8 cellular contexts compared by ENCODE assay signal in the genomic region with DNA sequence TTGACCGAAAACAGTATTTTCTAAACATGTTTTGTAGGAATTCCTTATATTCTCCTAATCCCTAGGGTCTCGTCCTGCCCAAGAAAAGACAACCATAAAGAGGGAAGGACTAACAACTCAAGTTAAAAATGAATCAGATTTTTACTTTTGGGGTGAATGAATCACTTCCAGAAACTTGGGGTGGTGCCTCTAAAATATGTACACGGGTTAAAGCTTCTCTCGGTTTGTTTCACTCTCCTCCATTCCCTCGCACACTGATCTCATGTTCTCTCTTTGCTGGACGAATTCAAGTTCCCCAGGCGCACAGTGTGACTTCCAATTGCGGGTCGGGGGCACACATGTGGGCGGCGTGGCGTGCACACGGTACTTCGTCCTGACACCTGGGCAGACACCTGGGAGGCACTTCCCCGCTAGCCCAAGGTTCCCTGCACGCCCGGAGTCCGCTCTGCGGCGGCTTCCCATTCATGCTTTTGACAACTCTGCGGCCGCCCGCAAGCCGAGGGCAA. TPM values are rescaled to one million over a fixed set of nuclear protein-coding genes. Genes with fewer than 3 reads are reported as not detected.
DNase-seq lines count a peak whose midpoint lies in the region; ATAC-seq and TF ChIP-seq lines count a peak whose summit lies in the region.

No MANE protein-coding gene starts in this region.

- TF ChIP-seq CTCF in Calu3 (IDR thresholded peaks at IDR 0.05; ENCODE audit: unreplicated experiment) (no peak), WI38 (IDR thresholded peaks at IDR 0.05; ENCODE audit: low read depth, low read length) (no peak)

- peak overlapping the region; percentile 88 for H3K4me3 Mint-ChIP-seq in Calu3 (ENCODE audit: low read depth, unreplicated experiment)
- H3K4me3 Mint-ChIP-seq in stimulated activated effector memory CD8-positive, alpha-beta T cell treated with anti-CD3 and anti-CD28 coated beads, Interleukin-12 subunit alpha, Interleukin-12 subunit beta, amount 100 ng/mL, for 72 hours, result peak overlapping the region; percentile 85

- POLR2A ChIA-PET in HEK293T (lab: Yijun Ruan, JAX), result interaction anchor here (1.0 to 1.4 kb wide), 2 partner anchors 15 to 42 kb away, joined by 3 to 5 read pairs; no protein-coding TSS in a partner anchor

- peak overlapping the region; percentile 71 for H3K27ac Mint-ChIP-seq in Calu3 (ENCODE audit: unreplicated experiment)
- peak overlapping the region; percentile 93 for H3K27ac Mint-ChIP-seq in stimulated activated effector memory CD8-positive, alpha-beta T cell treated with anti-CD3 and anti-CD28 coated beads, Interleukin-12 subunit alpha, Interleukin-12 subunit beta, amount 100 ng/mL, for 72 hours

- peak; percentile 68 for ATAC-seq in stimulated activated effector memory CD8-positive, alpha-beta T cell treated with anti-CD3 and anti-CD28 coated beads, Interleukin-12 subunit alpha, Interleukin-12 subunit beta, amount 100 ng/mL, for 72 hours
- no peak for ATAC-seq in HG02885 (IDR thresholded peaks at IDR 0.05; ENCODE audit: poor library complexity, unreplicated experiment)

- DNase-seq in Calu3 (no peak), HEK293T (ENCODE audit: extremely low spot score) (no peak), hepatic stellate cell (ENCODE audit: low spot score) (peak; percentile 31), D341Med (ENCODE audit: low spot score) (no peak), kidney tubule cell (ENCODE audit: low spot score) (no peak)
- no peak for DNase-seq in stimulated activated effector memory CD8-positive, alpha-beta T cell treated with anti-CD3 and anti-CD28 coated beads, Interleukin-12 subunit alpha, Interleukin-12 subunit beta, amount 100 ng/mL, for 72 hours (ENCODE audit: low spot score in 2 of 2)

- H3K4me1 Mint-ChIP-seq in Calu3 (ENCODE audit: low read depth, unreplicated experiment), result peaks cover 25% of the 10 kb centered on the region
- H3K4me1 Mint-ChIP-seq in stimulated activated effector memory CD8-positive, alpha-beta T cell treated with anti-CD3 and anti-CD28 coated beads, Interleukin-12 subunit alpha, Interleukin-12 subunit beta, amount 100 ng/mL, for 72 hours, result peaks cover 41% of the 10 kb centered on the region

- peaks cover 47% of the 10 kb centered on the region for H3K36me3 Mint-ChIP-seq in Calu3 (ENCODE audit: insufficient read depth, unreplicated experiment)
- H3K36me3 Mint-ChIP-seq in stimulated activated effector memory CD8-positive, alpha-beta T cell treated with anti-CD3 and anti-CD28 coated beads, Interleukin-12 subunit alpha, Interleukin-12 subunit beta, amount 100 ng/mL, for 72 hours, result peaks cover 55% of the 10 kb centered on the region

- H3K4me3 ChIP-seq in WI38 (ENCODE audit: low read depth, low read length), result peak overlapping the region; percentile 59

- BruUV-seq in Calu3 (replicated peaks; lab: Mats Ljungman, UMichigan), result TSS peak; percentile 90

- CTCF ChIA-PET in Calu3 (lab: Charles Lee) (no interaction called here), HEK293T (lab: Yijun Ruan, JAX) (interaction anchor here (1.4 kb wide), 1 partner anchor 106 kb away, joined by 4 read pairs; no protein-coding TSS in a partner anchor)

- intact Hi-C loops in Calu3 (cut with micrococcal nuclease; ENCODE audit: unreplicated experiment), result loop anchor here (5.0 kb wide), 3 partner anchors 44 to 81 kb away; no protein-coding TSS in a partner anchor

- no peaks in the 10 kb centered on the region for H3K9me3 Mint-ChIP-seq in Calu3 (ENCODE audit: low read depth, unreplicated experiment)
- no peaks in the 10 kb centered on the region for H3K9me3 Mint-ChIP-seq in stimulated activated effector memory CD8-positive, alpha-beta T cell treated with anti-CD3 and anti-CD28 coated beads, Interleukin-12 subunit alpha, Interleukin-12 subunit beta, amount 100 ng/mL, for 72 hours

- H3K27me3 Mint-ChIP-seq in Calu3 (ENCODE audit: unreplicated experiment), result no peaks in the 10 kb centered on the region

TF ChIP-seq in HEK293T, 16 proteins besides CTCF, POLR2A, EP300 and RAD21:
- peak; percentile 49; the same call in 1 of the 2 replicates for TF ChIP-seq L3MBTL2 (conservative IDR thresholded peaks at IDR 0.05)
- no peak for TF ChIP-seq FOXK2 (IDR thresholded peaks at IDR 0.05)
- TF ChIP-seq ELF4 (IDR thresholded peaks at IDR 0.05), result no peak
- no peak for TF ChIP-seq ARNT (IDR thresholded peaks at IDR 0.05)
- TF ChIP-seq PKNOX1 (IDR thresholded peaks at IDR 0.05), result no peak
- no peak for TF ChIP-seq SP1 (IDR thresholded peaks at IDR 0.05)
- TF ChIP-seq HDGF (IDR thresholded peaks at IDR 0.05; ENCODE audit: borderline replicate concordance), result no peak
- no peak for TF ChIP-seq ZNF384 (IDR thresholded peaks at IDR 0.05)
- TF ChIP-seq LEF1 (IDR thresholded peaks at IDR 0.05; ENCODE audit: borderline replicate concordance), result no peak

RNA-seq across cellular contexts. Expression of gene SCAANT1, which starts 0.7 kb away (rescaled TPM):
- not detected in 2 replicates for total RNA-seq in Calu3 (2022)

RNA-seq across cellular contexts. Expression of gene ATXN7, which starts 47.8 kb away (rescaled TPM):
- total RNA-seq in Calu3 (2022), result 31.2 and 38.3 TPM in 2 replicates

RNA-seq across cellular contexts. Expression of gene THOC7, which starts 47.8 kb away (rescaled TPM):
- total RNA-seq in Calu3 (2022), result 70.7 and 77.7 TPM in 2 replicates
